2 cellular contexts compared by ENCODE assay signal in the genomic region with DNA sequence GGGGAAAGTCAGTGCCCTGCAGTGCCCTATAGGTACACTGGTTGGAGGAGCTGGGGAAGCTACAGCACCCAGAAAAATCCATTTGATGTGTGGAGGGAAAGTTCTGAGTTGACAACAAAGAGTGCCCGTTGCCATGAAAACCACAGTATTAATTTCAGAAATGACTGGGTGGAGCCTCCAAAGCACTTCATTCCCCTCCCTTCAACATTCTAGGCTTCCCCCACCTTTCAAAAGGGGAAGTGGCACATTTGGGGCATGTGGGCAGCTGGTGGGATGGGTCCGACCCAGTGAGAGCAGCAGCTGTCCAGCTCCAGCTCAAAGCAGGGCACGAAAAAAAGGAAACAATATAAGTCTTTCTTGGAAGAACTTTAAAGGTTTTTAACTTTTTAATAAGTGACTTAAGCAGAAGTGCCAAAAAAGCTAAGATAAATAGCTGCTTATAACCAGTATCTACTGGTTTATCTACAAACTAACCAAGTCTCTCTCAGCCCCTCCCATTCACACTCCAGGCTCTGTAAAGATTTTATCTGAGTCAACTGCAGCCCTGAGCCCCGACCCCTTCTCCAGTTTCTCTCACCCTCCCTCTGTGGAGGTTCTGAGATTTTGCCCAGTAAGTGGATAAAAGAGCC.
TF ChIP-seq lines count a peak whose summit lies in the region.

No MANE protein-coding gene starts in this region.

TF ChIP-seq in A549, 52 proteins besides CTCF, POLR2A, EP300 and RAD21:
- TF ChIP-seq JUNB (IDR thresholded peaks at IDR 0.05) (no peak), ESRRA (IDR thresholded peaks at IDR 0.05; ENCODE audit: borderline replicate concordance, low read length) (no peak), MAZ (IDR thresholded peaks at IDR 0.05; ENCODE audit: borderline replicate concordance, low read depth, low read length) (no peak), ZSCAN20 (CRISPR knock-in tag; IDR thresholded peaks at IDR 0.05) (no peak), NR3C1 (IDR thresholded peaks at IDR 0.05) (no peak), FOXS1 (CRISPR knock-in tag; IDR thresholded peaks at IDR 0.05) (no peak)
- TF ChIP-seq, protein P1, sequence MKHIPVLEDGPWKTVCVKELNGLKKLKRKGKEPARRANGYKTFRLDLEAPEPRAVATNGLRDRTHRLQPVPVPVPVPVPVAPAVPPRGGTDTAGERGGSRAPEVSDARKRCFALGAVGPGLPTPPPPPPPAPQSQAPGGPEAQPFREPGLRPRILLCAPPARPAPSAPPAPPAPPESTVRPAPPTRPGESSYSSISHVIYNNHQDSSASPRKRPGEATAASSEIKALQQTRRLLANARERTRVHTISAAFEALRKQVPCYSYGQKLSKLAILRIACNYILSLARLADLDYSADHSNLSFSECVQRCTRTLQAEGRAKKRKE (CRISPR knock-in tag; IDR thresholded peaks at IDR 0.05; ENCODE audit: low read depth) = no peak

TF ChIP-seq in endothelial cell of umbilical vein, 7 proteins besides CTCF, POLR2A, EP300 and RAD21:
- TF ChIP-seq GATA2 (IDR thresholded peaks at IDR 0.05; ENCODE audit: insufficient read depth, insufficient read length, low read depth, low read length) (peak; percentile 68), MYC (IDR thresholded peaks at IDR 0.05; ENCODE audit: low read depth, low read length) (no peak)
